In genomic region chr6:30071858-30072257, GRCh38 we compare ENCODE assay signal across 27 cellular contexts. TPM values are rescaled to one million over a fixed set of nuclear protein-coding genes. Genes with fewer than 3 reads are reported as not detected.
A peak's percentile ranks its signal among the peaks of the same experiment; 100 is the strongest.
DNase-seq lines count a peak whose midpoint lies in the region; ATAC-seq and TF ChIP-seq lines count a peak whose summit lies in the region.
"Had no signal": no experiment of that assay in that cellular context is flagged by ENCODE, and none has a peak within 500 bp of the region (broad histone marks: within the 10 kb centered on the region; RNA-seq: fewer than 3 reads in every experiment).

No MANE protein-coding gene starts in this region.

- H3K4me2 ChIP-seq in smooth muscle cell = peak overlapping the region; percentile 82
- H3K4me2 ChIP-seq: BLaER1 had no signal

- no peak for TF ChIP-seq CTCF in fibroblast of villous mesenchyme (IDR thresholded peaks at IDR 0.05; ENCODE audit: insufficient read depth, low read depth, low read length)
- no peak for TF ChIP-seq CTCF in smooth muscle cell (IDR thresholded peaks at IDR 0.05; ENCODE audit: borderline replicate concordance, insufficient read depth, poor library complexity, severe bottlenecking)
- no peak for TF ChIP-seq CTCF in GM10248 (IDR thresholded peaks at IDR 0.05; ENCODE audit: control extremely low read depth, extremely low read depth, low read depth, missing control alignments)

- H3K4me1 ChIP-seq in smooth muscle cell (ENCODE audit: low read depth) = peaks cover 19% of the 10 kb centered on the region

- H3K9me3 Mint-ChIP-seq in activated CD4-positive, alpha-beta T cell treated with anti-CD3 and anti-CD28 coated beads, Interleukin-2, amount 10 ng/mL, durations not matched to agents 24 days and 14 days = no peaks in the 10 kb centered on the region
- H3K9me3 Mint-ChIP-seq: activated CD4-positive, alpha-beta memory T cell treated with anti-CD3 and anti-CD28 coated beads, Interleukin-2, amount 10 ng/mL, durations not matched to agents 7 days and 5 days; T-cell had no signal

- H3K4me1 Mint-ChIP-seq in activated CD4-positive, alpha-beta T cell treated with anti-CD3 and anti-CD28 coated beads, Interleukin-2, amount 10 ng/mL, durations not matched to agents 24 days and 14 days = peaks cover 42% of the 10 kb centered on the region
- peaks cover 66% of the 10 kb centered on the region for H3K4me1 Mint-ChIP-seq in T-helper 17 cell

- POLR2A ChIA-PET in GM10248 (lab: Yijun Ruan, JAX) = no interaction called here

- CTCF ChIA-PET in GM10248 (lab: Yijun Ruan, JAX) = interaction anchor here (1.0 to 2.4 kb wide), 3 partner anchors 30 to 59 kb away, joined by 3 to 10 read pairs (median 8); no protein-coding TSS in a partner anchor

- in situ Hi-C loops in G401 (cut with HindIII; ENCODE audit: low sequenced_read_pairs) = no loop called here

- no peaks in the 10 kb centered on the region for H3F3A ChIP-seq in smooth muscle cell (ENCODE audit: low read depth)

- no peak for ATAC-seq in T-helper 17 cell
- ATAC-seq: right cardiac atrium, Right ventricle myocardium inferior, T-cell had no signal

- H3K4me3 Mint-ChIP-seq in activated CD4-positive, alpha-beta T cell treated with anti-CD3 and anti-CD28 coated beads, Interleukin-2, amount 10 ng/mL, durations not matched to agents 24 days and 14 days = no peak overlapping the region
- H3K4me3 Mint-ChIP-seq in T-helper 17 cell = peak overlapping the region; percentile 76
- H3K4me3 Mint-ChIP-seq: activated CD4-positive, alpha-beta memory T cell treated with anti-CD3 and anti-CD28 coated beads, Interleukin-2, amount 10 ng/mL, durations not matched to agents 7 days and 5 days had no signal

- 47% methylated on average over 3 of the region's 3 CpGs for WGBS in smooth muscle cell (ENCODE audit: low lambda C conversion rate)

- H3K9me3 ChIP-seq in T-helper 17 cell (ENCODE audit: control insufficient read depth, low read length, poor library complexity, severe bottlenecking) (no peaks in the 10 kb centered on the region), smooth muscle cell (replicated peaks; ENCODE audit: low read depth) (no peaks in the 10 kb centered on the region)
- H3K9me3 ChIP-seq: BLaER1, uterus had no signal

- H3K9ac ChIP-seq in smooth muscle cell (ENCODE audit: low read depth) = no peak overlapping the region
- H3K9ac ChIP-seq: BLaER1, GM23248 had no signal

- intact Hi-C loops in activated CD4-positive, alpha-beta T cell treated with anti-CD3 and anti-CD28 coated beads, Interleukin-2, amount 10 ng/mL, durations not matched to agents 24 days and 14 days (cut with micrococcal nuclease) = no loop called here

- H3K27ac ChIP-seq in smooth muscle cell (ENCODE audit: low read depth) = no peak overlapping the region
- H3K27ac ChIP-seq: BLaER1, GM23248, uterus had no signal

- peak; percentile 64 for DNase-seq in activated CD4-positive, alpha-beta T cell treated with anti-CD3 and anti-CD28 coated beads, Interleukin-2, amount 10 ng/mL, durations not matched to agents 24 days and 14 days
- DNase-seq in activated CD4-positive, alpha-beta T cell treated with anti-CD3 and anti-CD28 coated beads for 1 hour = no peak
- DNase-seq in T-helper 17 cell = no peak
- no peak for DNase-seq in fibroblast of villous mesenchyme (ENCODE audit: low read depth)
- DNase-seq in smooth muscle cell (lab: John Stamatoyannopoulos, UW; ENCODE audit: unreplicated experiment) = no peak
- DNase-seq in G401 (ENCODE audit: low spot score) = no peak
- DNase-seq in GM10248 (ENCODE audit: extremely low spot score) = no peak
- DNase-seq in putamen (ENCODE audit: low spot score) = no peak
- DNase-seq: activated CD4-positive, alpha-beta memory T cell treated with anti-CD3 and anti-CD28 coated beads, Interleukin-2, amount 10 ng/mL, durations not matched to agents 7 days and 5 days; activated naive CD4-positive, alpha-beta T cell treated with Interleukin-2 at 50 U/mL for 16 hours; anterior cingulate cortex; effector CD8-positive, alpha-beta T cell; NCI-H1092; NCI-H1930; NCI-H345; NCI-H82; OCI-M1; uterus had no signal

- peaks cover 2% of the 10 kb centered on the region for H3K79me2 ChIP-seq in smooth muscle cell (ENCODE audit: low read depth)

- no peak overlapping the region for H3K27ac Mint-ChIP-seq in activated CD4-positive, alpha-beta T cell treated with anti-CD3 and anti-CD28 coated beads, Interleukin-2, amount 10 ng/mL, durations not matched to agents 24 days and 14 days
- peak overlapping the region; percentile 79 for H3K27ac Mint-ChIP-seq in T-helper 17 cell
- H3K27ac Mint-ChIP-seq: activated CD4-positive, alpha-beta memory T cell treated with anti-CD3 and anti-CD28 coated beads, Interleukin-2, amount 10 ng/mL, durations not matched to agents 7 days and 5 days had no signal

- H2AFZ ChIP-seq in smooth muscle cell (ENCODE audit: low read depth) = no peak overlapping the region
- H2AFZ ChIP-seq: GM23248 had no signal

- H3K36me3 Mint-ChIP-seq in activated CD4-positive, alpha-beta T cell treated with anti-CD3 and anti-CD28 coated beads, Interleukin-2, amount 10 ng/mL, durations not matched to agents 24 days and 14 days (ENCODE audit: low read depth) = peaks cover 44% of the 10 kb centered on the region
- peaks cover 40% of the 10 kb centered on the region for H3K36me3 Mint-ChIP-seq in T-helper 17 cell (ENCODE audit: low read depth)

- no peaks in the 10 kb centered on the region for H3K36me3 ChIP-seq in smooth muscle cell (ENCODE audit: low read depth)
- H3K36me3 ChIP-seq: uterus had no signal

- peaks cover 69% of the 10 kb centered on the region for H3K27me3 ChIP-seq in smooth muscle cell (ENCODE audit: low read depth)

- peak overlapping the region; percentile 16 for H3K4me3 ChIP-seq in fibroblast of villous mesenchyme (ENCODE audit: low read depth, low read length)
- H3K4me3 ChIP-seq in smooth muscle cell = no peak overlapping the region
- H3K4me3 ChIP-seq: BLaER1, uterus had no signal

- peaks cover 63% of the 10 kb centered on the region for H3K27me3 Mint-ChIP-seq in activated CD4-positive, alpha-beta T cell treated with anti-CD3 and anti-CD28 coated beads, Interleukin-2, amount 10 ng/mL, durations not matched to agents 24 days and 14 days
- peaks cover 54% of the 10 kb centered on the region for H3K27me3 Mint-ChIP-seq in T-helper 17 cell

- no peaks in the 10 kb centered on the region for H4K20me1 ChIP-seq in smooth muscle cell (ENCODE audit: low read depth)

RNA-seq across cellular contexts. Expression of gene RNF39, which starts 3.7 kb away (rescaled TPM):
- not detected in 2 replicates for total RNA-seq in activated CD4-positive, alpha-beta T cell treated with anti-CD3 and anti-CD28 coated beads, Interleukin-2, amount 10 ng/mL, durations not matched to agents 24 days and 14 days
- total RNA-seq in T-helper 17 cell (not detected), fibroblast of villous mesenchyme (not detected in 2 replicates), smooth muscle cell (0.18 and 0.90 TPM in 2 replicates)
- polyA plus RNA-seq in smooth muscle cell = 0.70 and 0.74 TPM in 2 replicates
- total RNA-seq in G401 (2014; rRNA removed; shearing (Covaris generic)) = not detected in 2 replicates
- total RNA-seq: activated CD4-positive, alpha-beta memory T cell treated with anti-CD3 and anti-CD28 coated beads, Interleukin-2, amount 10 ng/mL, durations not matched to agents 7 days and 5 days; GM23248; LHCN-M2; liver; osteocyte; right cardiac atrium; Right ventricle myocardium inferior; T-cell had no signal
- polyA plus RNA-seq: right cardiac atrium had no signal

RNA-seq across cellular contexts. Expression of gene PPP1R11, which starts 4.9 kb away (rescaled TPM):
- total RNA-seq in activated CD4-positive, alpha-beta T cell treated with anti-CD3 and anti-CD28 coated beads, Interleukin-2, amount 10 ng/mL, durations not matched to agents 24 days and 14 days = 60.9 and 61.1 TPM in 2 replicates
- 10 to 100 TPM; 52.1 to 52.4 TPM for total RNA-seq in T-helper 17 cell
- total RNA-seq in fibroblast of villous mesenchyme = 23.7 and 33.2 TPM in 2 replicates
- 48.8 and 63.4 TPM in 2 replicates for total RNA-seq in smooth muscle cell
- polyA plus RNA-seq in smooth muscle cell = 76.8 and 80.2 TPM in 2 replicates
- 18.6 and 29.3 TPM in 2 replicates for total RNA-seq in G401 (2014; rRNA removed; shearing (Covaris generic))

RNA-seq across cellular contexts. Expression of gene POLR1H, which starts 10.8 kb away (rescaled TPM):
- 85.6 and 87.0 TPM in 2 replicates for total RNA-seq in activated CD4-positive, alpha-beta T cell treated with anti-CD3 and anti-CD28 coated beads, Interleukin-2, amount 10 ng/mL, durations not matched to agents 24 days and 14 days
- 10 to 100 TPM; 28.9 to 31.7 TPM for total RNA-seq in T-helper 17 cell
- total RNA-seq in fibroblast of villous mesenchyme = 20.0 and 20.3 TPM in 2 replicates
- 17.3 and 21.0 TPM in 2 replicates for total RNA-seq in smooth muscle cell
- 35.1 and 41.7 TPM in 2 replicates for polyA plus RNA-seq in smooth muscle cell
- total RNA-seq in G401 (2014; rRNA removed; shearing (Covaris generic)) = 48.2 and 50.3 TPM in 2 replicates

RNA-seq across cellular contexts. Expression of gene TRIM31, which starts 41.0 kb away (rescaled TPM):
- 0.09 TPM in 1 of 2 replicates, not detected in the other for total RNA-seq in activated CD4-positive, alpha-beta T cell treated with anti-CD3 and anti-CD28 coated beads, Interleukin-2, amount 10 ng/mL, durations not matched to agents 24 days and 14 days
- not detected for total RNA-seq in T-helper 17 cell
- not detected in 2 replicates for total RNA-seq in fibroblast of villous mesenchyme
- total RNA-seq in smooth muscle cell = 0.18 TPM in 1 of 2 replicates, not detected in the other
- polyA plus RNA-seq in smooth muscle cell = not detected in 2 replicates
- total RNA-seq in G401 (2014; rRNA removed; shearing (Covaris generic)) = not detected in 2 replicates
- total RNA-seq: activated CD4-positive, alpha-beta memory T cell treated with anti-CD3 and anti-CD28 coated beads, Interleukin-2, amount 10 ng/mL, durations not matched to agents 7 days and 5 days; cerebellum; GM23248; LHCN-M2; osteocyte; right cardiac atrium; Right ventricle myocardium inferior; uterus had no signal
- polyA plus RNA-seq: GM23248, right cardiac atrium had no signal
